16 cellular contexts compared by ENCODE assay signal in the genomic region with DNA sequence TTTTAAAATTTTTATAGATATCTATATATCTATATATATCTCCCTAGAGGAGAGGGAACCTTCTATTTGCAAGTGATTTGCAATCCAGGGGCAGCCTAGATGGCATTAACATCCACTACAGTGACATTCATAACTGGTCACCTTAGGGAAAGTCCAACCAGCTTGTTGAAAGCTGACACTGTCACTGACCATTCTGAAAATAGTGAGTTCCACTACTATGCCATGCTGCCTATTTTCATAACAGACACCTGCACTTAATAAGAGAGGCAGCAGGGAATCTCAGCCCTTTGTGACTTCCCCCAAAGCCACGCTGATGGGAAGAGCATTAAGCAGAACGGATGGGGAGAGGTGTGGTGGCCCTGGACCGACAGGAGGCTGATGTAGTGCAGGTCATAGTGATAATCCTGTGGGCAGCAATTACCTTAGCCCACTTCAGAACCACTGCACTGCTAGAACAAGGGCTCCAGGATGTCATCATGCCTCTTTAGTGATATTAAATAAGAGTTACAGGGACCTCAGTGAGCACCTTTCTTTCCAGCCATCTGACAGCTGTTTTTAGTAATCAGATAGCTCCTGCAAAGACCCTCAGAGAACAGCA. TPM values are rescaled to one million over a fixed set of nuclear protein-coding genes. Genes with fewer than 3 reads are reported as not detected.
DNase-seq lines count a peak whose midpoint lies in the region; ATAC-seq and TF ChIP-seq lines count a peak whose summit lies in the region.
"Had no signal": no experiment of that assay in that cellular context is flagged by ENCODE, and none has a peak within 500 bp of the region (broad histone marks: within the 10 kb centered on the region; RNA-seq: fewer than 3 reads in every experiment).

No MANE protein-coding gene starts in this region.

- H3K9me3 Mint-ChIP-seq in stimulated activated naive CD8-positive, alpha-beta T cell treated with anti-CD3 and anti-CD28 coated beads, Interleukin-15, Interleukin-2, amounts not matched to agents 100 ng/mL and 50 ng/mL, for 24 hours = no peaks in the 10 kb centered on the region
- peaks cover 5 to 7% of the 10 kb centered on the region in 2 donors for H3K9me3 Mint-ChIP-seq in stimulated activated naive CD8-positive, alpha-beta T cell treated with anti-CD3 and anti-CD28 coated beads, Interleukin-15, amount 100 ng/mL, for 72 hours
- peaks cover 0 to 4% (median 2%) of the 10 kb centered on the region in 5 experiments for H3K9me3 Mint-ChIP-seq in brain

- no peak overlapping the region for H3K27ac ChIP-seq in upper lobe of right lung
- H3K27ac ChIP-seq: 22Rv1, colonic mucosa, thyroid gland, VCaP had no signal

- H3K27me3 Mint-ChIP-seq in stimulated activated naive CD8-positive, alpha-beta T cell treated with anti-CD3 and anti-CD28 coated beads, Interleukin-15, Interleukin-2, amounts not matched to agents 100 ng/mL and 50 ng/mL, for 24 hours = no peaks in the 10 kb centered on the region
- no peaks in the 10 kb centered on the region for H3K27me3 Mint-ChIP-seq in stimulated activated naive CD8-positive, alpha-beta T cell treated with anti-CD3 and anti-CD28 coated beads, Interleukin-15, amount 100 ng/mL, for 72 hours
- peaks cover 10% of the 10 kb centered on the region for H3K27me3 Mint-ChIP-seq in brain
- H3K27me3 Mint-ChIP-seq: activated naive CD4-positive, alpha-beta T cell treated with anti-CD3 and anti-CD28 coated beads, Interleukin-2, amount 10 ng/mL, durations not matched to agents 7 days and 5 days had no signal

- no peaks in the 10 kb centered on the region for H3K4me1 ChIP-seq in upper lobe of right lung
- H3K4me1 ChIP-seq: BE2C, colonic mucosa had no signal

- no peaks in the 10 kb centered on the region for H3K36me3 ChIP-seq in upper lobe of right lung
- H3K36me3 ChIP-seq: BE2C, colonic mucosa, thyroid gland had no signal

- TF ChIP-seq CTCF in brain (conservative IDR thresholded peaks at IDR 0.05) = no peak
- no peak for TF ChIP-seq CTCF in upper lobe of right lung (IDR thresholded peaks at IDR 0.05)

- H3K27ac Mint-ChIP-seq in stimulated activated naive CD8-positive, alpha-beta T cell treated with anti-CD3 and anti-CD28 coated beads, Interleukin-15, Interleukin-2, amounts not matched to agents 100 ng/mL and 50 ng/mL, for 24 hours = peak overlapping the region; percentile 9
- H3K27ac Mint-ChIP-seq in stimulated activated naive CD8-positive, alpha-beta T cell treated with anti-CD3 and anti-CD28 coated beads, Interleukin-15, amount 100 ng/mL, for 72 hours = peak overlapping the region in 1 of 2 donors; percentile 15
- peak overlapping the region in 3 of 5 experiments; percentile 52 to 87 (median 57) for H3K27ac Mint-ChIP-seq in brain
- H3K27ac Mint-ChIP-seq: activated naive CD4-positive, alpha-beta T cell treated with anti-CD3 and anti-CD28 coated beads, Interleukin-2, amount 10 ng/mL, durations not matched to agents 7 days and 5 days; mesothelial cell of epicardium had no signal

- ATAC-seq in stimulated activated naive CD8-positive, alpha-beta T cell treated with anti-CD3 and anti-CD28 coated beads, Interleukin-15, amount 100 ng/mL, for 72 hours = no peak
- peak; percentile 15 for ATAC-seq in upper lobe of right lung
- ATAC-seq in HG03175 (IDR thresholded peaks at IDR 0.05; ENCODE audit: unreplicated experiment) = no peak

- DNase-seq in DMS 273 (lab: John Stamatoyannopoulos, UW; ENCODE audit: unreplicated experiment) (peak; percentile 35), DMS 273 treated with DMSO at 0.1 percent for 48 hours (lab: John Stamatoyannopoulos, UW) (no peak), upper lobe of right lung (no peak), posterior cingulate gyrus (no peak)
- no peak for DNase-seq in stimulated activated naive CD8-positive, alpha-beta T cell treated with anti-CD3 and anti-CD28 coated beads, Interleukin-15, amount 100 ng/mL, for 72 hours
- DNase-seq: activated naive CD4-positive, alpha-beta T cell treated with anti-CD3 and anti-CD28 coated beads, Interleukin-2, amount 10 ng/mL, durations not matched to agents 7 days and 5 days; BE2C; colonic mucosa; kidney glomerular epithelial cell; thyroid gland had no signal

- peaks cover 8% of the 10 kb centered on the region for H3K36me3 Mint-ChIP-seq in stimulated activated naive CD8-positive, alpha-beta T cell treated with anti-CD3 and anti-CD28 coated beads, Interleukin-15, Interleukin-2, amounts not matched to agents 100 ng/mL and 50 ng/mL, for 24 hours (ENCODE audit: low read depth)
- H3K36me3 Mint-ChIP-seq in brain = peaks cover 3% of the 10 kb centered on the region
- H3K36me3 Mint-ChIP-seq: mesothelial cell of epicardium had no signal

- no peak overlapping the region for H3K4me3 Mint-ChIP-seq in stimulated activated naive CD8-positive, alpha-beta T cell treated with anti-CD3 and anti-CD28 coated beads, Interleukin-15, Interleukin-2, amounts not matched to agents 100 ng/mL and 50 ng/mL, for 24 hours
- H3K4me3 Mint-ChIP-seq in stimulated activated naive CD8-positive, alpha-beta T cell treated with anti-CD3 and anti-CD28 coated beads, Interleukin-15, amount 100 ng/mL, for 72 hours = no peak overlapping the region
- H3K4me3 Mint-ChIP-seq in brain = no peak overlapping the region
- H3K4me3 Mint-ChIP-seq: activated naive CD4-positive, alpha-beta T cell treated with anti-CD3 and anti-CD28 coated beads, Interleukin-2, amount 10 ng/mL, durations not matched to agents 7 days and 5 days; mesothelial cell of epicardium had no signal

- H3K9me3 ChIP-seq in upper lobe of right lung = no peaks in the 10 kb centered on the region
- H3K9me3 ChIP-seq: BE2C, colonic mucosa, thyroid gland had no signal

- peaks cover 55% of the 10 kb centered on the region for H3K4me1 Mint-ChIP-seq in stimulated activated naive CD8-positive, alpha-beta T cell treated with anti-CD3 and anti-CD28 coated beads, Interleukin-15, Interleukin-2, amounts not matched to agents 100 ng/mL and 50 ng/mL, for 24 hours (ENCODE audit: low read depth)
- H3K4me1 Mint-ChIP-seq in stimulated activated naive CD8-positive, alpha-beta T cell treated with anti-CD3 and anti-CD28 coated beads, Interleukin-15, amount 100 ng/mL, for 72 hours = peaks cover 81% of the 10 kb centered on the region
- H3K4me1 Mint-ChIP-seq in brain = peaks cover 39% of the 10 kb centered on the region

- no peaks in the 10 kb centered on the region for H3K27me3 ChIP-seq in upper lobe of right lung
- H3K27me3 ChIP-seq: colonic mucosa, thyroid gland had no signal

- H3K4me3 ChIP-seq in upper lobe of right lung = no peak overlapping the region
- H3K4me3 ChIP-seq: colonic mucosa, thyroid gland had no signal

- intact Hi-C loops in upper lobe of right lung (cut with DNase I) (no loop called here), posterior cingulate gyrus (cut with DNase I) (no loop called here)

RNA-seq across cellular contexts. Expression of a gene that starts 51.3 kb away (rescaled TPM):
- polyA plus RNA-seq in brain (ENCODE audit: insufficient read depth, low read depth, low replicate concordance) = 0.24 TPM
- total RNA-seq in upper lobe of right lung = 25.2 TPM
